Comparison of ENCODE assay signal across 21 cellular contexts in the genomic region with DNA sequence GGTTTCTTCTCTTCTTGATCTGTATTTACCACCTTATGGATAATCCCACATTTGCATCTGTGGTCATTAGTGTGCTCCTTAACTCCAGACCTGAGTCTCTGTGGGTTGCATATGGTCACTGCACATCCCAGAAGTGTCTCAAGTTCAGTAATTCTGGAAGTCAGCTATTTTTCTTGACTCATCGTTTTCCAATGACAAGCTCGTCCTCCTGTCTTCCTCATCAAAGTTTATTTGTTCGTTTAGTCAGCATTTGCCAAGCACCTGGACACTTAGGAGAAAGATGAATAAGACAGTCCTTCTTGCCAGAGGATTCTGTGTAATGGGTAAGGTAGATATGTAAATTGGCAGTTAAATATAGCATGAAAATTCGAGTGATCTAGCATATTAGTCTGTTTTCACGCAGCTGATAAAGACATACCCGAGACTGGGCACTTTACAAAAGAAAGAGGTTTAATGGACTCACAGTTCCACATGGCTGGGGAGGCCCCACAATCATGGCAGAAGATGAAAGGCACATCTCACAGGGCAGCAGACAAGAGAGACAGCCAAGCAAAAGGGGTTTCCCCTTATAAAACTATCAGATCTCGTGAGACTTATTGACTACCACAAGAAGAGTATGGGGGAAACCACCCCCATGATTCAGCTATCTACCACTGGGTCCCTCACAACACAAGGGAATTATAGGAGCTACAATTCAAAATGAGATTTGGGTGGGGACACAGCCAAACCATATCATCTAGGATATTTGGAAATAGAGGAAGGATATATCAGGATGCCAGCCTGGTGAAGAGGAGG. TPM values are rescaled to one million over a fixed set of nuclear protein-coding genes. Genes with fewer than 3 reads are reported as not detected.
DNase-seq lines count a peak whose midpoint lies in the region; ATAC-seq, FAIRE-seq and TF ChIP-seq lines count a peak whose summit lies in the region.
"Had no signal": no experiment of that assay in that cellular context is flagged by ENCODE, and none has a peak within 500 bp of the region (broad histone marks: within the 10 kb centered on the region; RNA-seq: fewer than 3 reads in every experiment).

No MANE protein-coding gene starts in this region.

- H3K9me3 Mint-ChIP-seq in activated CD4-positive, alpha-beta T cell treated with anti-CD3 and anti-CD28 coated beads, Interleukin-2, amount 10 ng/mL, durations not matched to agents 24 days and 14 days = peaks cover 6% of the 10 kb centered on the region
- peaks cover 0 to 14% of the 10 kb centered on the region in 2 donors for H3K9me3 Mint-ChIP-seq in stimulated activated naive CD8-positive, alpha-beta T cell treated with anti-CD3 and anti-CD28 coated beads, Interleukin-15, amount 100 ng/mL, for 72 hours

- TF ChIP-seq CTCF in HepG2 (CRISPR knock-in tag; IDR thresholded peaks at IDR 0.05) = no peak
- TF ChIP-seq CTCF in right lobe of liver (IDR thresholded peaks at IDR 0.05) = no peak
- no peak for TF ChIP-seq CTCF in GM12878 (IDR thresholded peaks at IDR 0.05 in 2 of 3, conservative IDR thresholded peaks at IDR 0.05 in 1 of 3; ENCODE audit: control insufficient read depth in 2 of 3, extremely low read depth in 1 of 3, insufficient read depth in 1 of 3, low read depth in 3 of 3, low read length in 3 of 3)

- H4K20me1 ChIP-seq in HepG2 (ENCODE audit: insufficient read depth, low read length) (peaks cover 10% of the 10 kb centered on the region), GM12878 (ENCODE audit: control insufficient read depth, insufficient read depth) (no peaks in the 10 kb centered on the region)

- peaks cover 62% of the 10 kb centered on the region for H3K36me3 Mint-ChIP-seq in activated CD4-positive, alpha-beta T cell treated with anti-CD3 and anti-CD28 coated beads, Interleukin-2, amount 10 ng/mL, durations not matched to agents 24 days and 14 days (ENCODE audit: low read depth)

- no peak overlapping the region for H2AFZ ChIP-seq in HepG2 (ENCODE audit: low read length)
- H2AFZ ChIP-seq in GM12878 (ENCODE audit: control insufficient read depth, low read depth, low read length) = no peak overlapping the region
- H2AFZ ChIP-seq: GM23248 had no signal

- in situ Hi-C loops in HepG2 (cut with HindIII; ENCODE audit: extremely low pct_ligation_motif_present, low pct_unique_long_range_greater_than_20kb) (loop anchor here (5.0 kb wide), 1 partner anchor 92 kb away; no protein-coding TSS in a partner anchor), GM12878 (cut with MboI) (loop anchor here (10.0 kb wide), 1 partner anchor 90 kb away; no protein-coding TSS in a partner anchor)

- H3K27me3 Mint-ChIP-seq in activated CD4-positive, alpha-beta T cell treated with anti-CD3 and anti-CD28 coated beads, Interleukin-2, amount 10 ng/mL, durations not matched to agents 24 days and 14 days = no peaks in the 10 kb centered on the region
- no peaks in the 10 kb centered on the region for H3K27me3 Mint-ChIP-seq in stimulated activated naive CD8-positive, alpha-beta T cell treated with anti-CD3 and anti-CD28 coated beads, Interleukin-15, amount 100 ng/mL, for 72 hours

- ATAC-seq in HepG2 (no peak), right lobe of liver (no peak), GM12878 (no peak)
- no peak for ATAC-seq in stimulated activated naive CD8-positive, alpha-beta T cell treated with anti-CD3 and anti-CD28 coated beads, Interleukin-15, amount 100 ng/mL, for 72 hours

- FAIRE-seq in HepG2 (lab: Jason Lieb, UNC) = no peak
- FAIRE-seq in GM12878 (lab: Jason Lieb, UNC) = peak; percentile 54
- FAIRE-seq: G401.6 had no signal

- no peak overlapping the region for H3K4me2 ChIP-seq in HepG2 (ENCODE audit: low read depth, low read length)
- no peak overlapping the region for H3K4me2 ChIP-seq in GM12878 (ENCODE audit: control insufficient read depth, insufficient read depth)

- H3K4me3 Mint-ChIP-seq in activated CD4-positive, alpha-beta T cell treated with anti-CD3 and anti-CD28 coated beads, Interleukin-2, amount 10 ng/mL, durations not matched to agents 24 days and 14 days = no peak overlapping the region
- no peak overlapping the region for H3K4me3 Mint-ChIP-seq in stimulated activated naive CD8-positive, alpha-beta T cell treated with anti-CD3 and anti-CD28 coated beads, Interleukin-15, amount 100 ng/mL, for 72 hours

- BruUV-seq in HepG2 (replicated peaks; lab: Mats Ljungman, UMichigan) (no TSS peak), GM12878 (replicated peaks; lab: Mats Ljungman, UMichigan) (no TSS peak)

- H3K27ac Mint-ChIP-seq in activated CD4-positive, alpha-beta T cell treated with anti-CD3 and anti-CD28 coated beads, Interleukin-2, amount 10 ng/mL, durations not matched to agents 24 days and 14 days = peak overlapping the region; percentile 3
- H3K27ac Mint-ChIP-seq in stimulated activated naive CD8-positive, alpha-beta T cell treated with anti-CD3 and anti-CD28 coated beads, Interleukin-15, amount 100 ng/mL, for 72 hours = peak overlapping the region; percentile 64 to 95

- H3K4me1 ChIP-seq in HepG2 (ENCODE audit: insufficient read depth, low read length) = no peaks in the 10 kb centered on the region
- no peaks in the 10 kb centered on the region for H3K4me1 ChIP-seq in right lobe of liver
- no peaks in the 10 kb centered on the region for H3K4me1 ChIP-seq in GM12878 (ENCODE audit: control insufficient read depth, insufficient read depth, low read length)

- no peak for TF ChIP-seq POLR2A in HepG2 (IDR thresholded peaks at IDR 0.05; ENCODE audit: insufficient read depth in 1 of 2, low read depth in 2 of 2, low read length in 2 of 2)
- TF ChIP-seq POLR2A in right lobe of liver (IDR thresholded peaks at IDR 0.05) = no peak
- TF ChIP-seq POLR2A in GM12878 (IDR thresholded peaks at IDR 0.05; ENCODE audit: low read depth, low read length) = no peak

- WGBS in HepG2 (ENCODE audit: low lambda C conversion rate) = 92% methylated on average over 7 of the region's 7 CpGs
- 77% methylated on average over 7 of the region's 7 CpGs for WGBS in right lobe of liver (ENCODE audit: insufficient coverage, low coverage, low lambda C conversion rate, missing lambda C conversion rate)
- 72% methylated on average over 7 of the region's 7 CpGs for WGBS in GM12878 (ENCODE audit: insufficient coverage, insufficient replicate concordance, low lambda C conversion rate, missing lambda C conversion rate)

- CTCF ChIA-PET in HepG2 (lab: Yijun Ruan, JAX; ENCODE audit: low intra/inter-chr PET ratio, low total read pairs) = no interaction called here
- CTCF ChIA-PET in GM12878 (lab: Yijun Ruan, JAX) = interaction anchor here (1.1 to 1.7 kb wide), 2 partner anchors 91 to 289 kb away, joined by 4 read pairs; no protein-coding TSS in a partner anchor

- TF ChIP-seq RAD21 in HepG2 (CRISPR knock-in tag; IDR thresholded peaks at IDR 0.05) (no peak), GM12878 (IDR thresholded peaks at IDR 0.05; ENCODE audit: insufficient read depth, low read depth, low read length) (no peak)

- H3K4me3 ChIP-seq in HepG2 (replicated peaks in 1 of 3; ENCODE audit: insufficient read depth in 1 of 3, low read depth in 2 of 3, low read length in 3 of 3) (no peak overlapping the region), right lobe of liver (no peak overlapping the region), GM12878 (no peak overlapping the region)
- H3K4me3 ChIP-seq: GM23248 had no signal

- peaks cover 14% of the 10 kb centered on the region for H3K4me1 Mint-ChIP-seq in activated CD4-positive, alpha-beta T cell treated with anti-CD3 and anti-CD28 coated beads, Interleukin-2, amount 10 ng/mL, durations not matched to agents 24 days and 14 days
- peaks cover 22% of the 10 kb centered on the region for H3K4me1 Mint-ChIP-seq in stimulated activated naive CD8-positive, alpha-beta T cell treated with anti-CD3 and anti-CD28 coated beads, Interleukin-15, amount 100 ng/mL, for 72 hours

- TF ChIP-seq EP300 in HepG2 (IDR thresholded peaks at IDR 0.05; ENCODE audit: low read depth in 2 of 2, low read length in 2 of 2) (no peak), HepG2 (CRISPR knock-in tag; IDR thresholded peaks at IDR 0.05; ENCODE audit: borderline replicate concordance) (no peak), GM12878 (IDR thresholded peaks at IDR 0.05; ENCODE audit: borderline replicate concordance in 1 of 2, control insufficient read depth in 1 of 2, low read depth in 2 of 2, low read length in 2 of 2) (no peak)

- POLR2A ChIA-PET in HepG2 (lab: Yijun Ruan, JAX) (no interaction called here), GM12878 (lab: Charles Lee) (no interaction called here)

- no peak overlapping the region for H3K27ac ChIP-seq in HepG2 (ENCODE audit: extremely low read length, insufficient read depth, low read length)
- H3K27ac ChIP-seq in right lobe of liver = no peak overlapping the region
- no peak overlapping the region for H3K27ac ChIP-seq in GM12878 (ENCODE audit: control insufficient read depth, insufficient read depth)
- H3K27ac ChIP-seq: GM23248, RWPE1 had no signal

- H3K9ac ChIP-seq in HepG2 (ENCODE audit: insufficient read depth, low read depth, low read length) = no peak overlapping the region
- H3K9ac ChIP-seq in GM12878 (ENCODE audit: control insufficient read depth, insufficient read depth, low read length) = no peak overlapping the region
- H3K9ac ChIP-seq: GM23248 had no signal

- intact Hi-C loops in activated CD4-positive, alpha-beta T cell treated with anti-CD3 and anti-CD28 coated beads, Interleukin-2, amount 10 ng/mL, durations not matched to agents 24 days and 14 days (cut with micrococcal nuclease) = no loop called here
- intact Hi-C loops in HepG2 (cut with micrococcal nuclease; ENCODE audit: unreplicated experiment) (no loop called here), right lobe of liver (cut with DNase I) (no loop called here), GM12878 (cut with micrococcal nuclease; ENCODE audit: unreplicated experiment) (loop anchor here (5.0 kb wide), 1 partner anchor 227 kb away; no protein-coding TSS in a partner anchor)

- H3K9me3 ChIP-seq in HepG2 (ENCODE audit: low read length) (peaks cover 9% of the 10 kb centered on the region; the same call in 1 of the 2 replicates), right lobe of liver (no peaks in the 10 kb centered on the region), GM12878 (replicated peaks; ENCODE audit: control insufficient read depth, insufficient read depth, low read length) (peaks cover 8% of the 10 kb centered on the region)

- RAD21 ChIA-PET in GM12878 (lab: Charles Lee; ENCODE audit: unreplicated experiment) = interaction anchor here (0.6 kb wide), 1 partner anchor 11 kb away, joined by 3 read pairs; no protein-coding TSS in a partner anchor

- H3K79me2 ChIP-seq in HepG2 (ENCODE audit: insufficient read depth, low read length) (peaks cover 7% of the 10 kb centered on the region), GM12878 (ENCODE audit: control insufficient read depth, insufficient read depth, low read length) (no peaks in the 10 kb centered on the region; the same call in 1 of the 2 replicates)

- H3K27me3 ChIP-seq in HepG2 (ENCODE audit: control insufficient read depth in 1 of 2, insufficient read depth in 2 of 2, low read length in 2 of 2) (no peaks in the 10 kb centered on the region), right lobe of liver (no peaks in the 10 kb centered on the region), GM12878 (replicated peaks in 1 of 2; ENCODE audit: control insufficient read depth in 2 of 2, insufficient read depth in 2 of 2, low read length in 1 of 2) (no peaks in the 10 kb centered on the region)

- H3K36me3 ChIP-seq in HepG2 (replicated peaks in 1 of 2; ENCODE audit: control insufficient read depth in 1 of 2, insufficient read depth in 2 of 2, low read length in 2 of 2) (peaks cover 44 to 86% of the 10 kb centered on the region in 2 experiments), right lobe of liver (peaks cover 0 to 66% (median 25%) of the 10 kb centered on the region in 4 donors), GM12878 (ENCODE audit: control insufficient read depth in 2 of 2, insufficient read depth in 2 of 2, low read length in 1 of 2) (peaks cover 16 to 39% of the 10 kb centered on the region in 2 experiments)

- no peak for DNase-seq in activated CD4-positive, alpha-beta T cell treated with anti-CD3 and anti-CD28 coated beads, Interleukin-2, amount 10 ng/mL, durations not matched to agents 24 days and 14 days
- DNase-seq in activated CD4-positive, alpha-beta T cell treated with anti-CD3 and anti-CD28 coated beads, Interleukin-2, amount 50 U/mL, for 1 hour = no peak
- no peak for DNase-seq in HepG2 (ENCODE audit: low spot score)
- no peak for DNase-seq in right lobe of liver
- DNase-seq in GM12878 (ENCODE audit: low read depth, low spot score) = no peak
- no peak for DNase-seq in stimulated activated naive CD8-positive, alpha-beta T cell treated with anti-CD3 and anti-CD28 coated beads, Interleukin-15, amount 100 ng/mL, for 72 hours
- no peak for DNase-seq in SW 1271 (lab: John Stamatoyannopoulos, UW)
- DNase-seq in NCI-H2107 treated with DMSO at 0.1 percent for 48 hours (lab: John Stamatoyannopoulos, UW; ENCODE audit: unreplicated experiment) = no peak
- DNase-seq: C1 segment of cervical spinal cord, DND-41, GM23248, HCEC 1CT, MV-4-11, NCI-H1417, NCI-H187 treated with DMSO at 0.1 percent for 48 hours, NCI-H2171, NCI-H446, NCI-H748 treated with DMSO at 0.1 percent for 48 hours had no signal

- SMC1A ChIA-PET in GM12878 (lab: Charles Lee; ENCODE audit: uncharacterized antibody, unreplicated experiment) = interaction anchor here (0.9 kb wide), 1 partner anchor 14 kb away, joined by 3 read pairs; no protein-coding TSS in a partner anchor

RNA-seq across cellular contexts. Expression of a gene that starts 19.4 kb away (rescaled TPM):
- total RNA-seq in activated CD4-positive, alpha-beta T cell treated with anti-CD3 and anti-CD28 coated beads, Interleukin-2, amount 10 ng/mL, durations not matched to agents 24 days and 14 days = 39.1 and 39.2 TPM in 2 replicates
- total RNA-seq in HepG2 (2016; rRNA removed; fragmentation: Illumina TruSeq; extraction: Trizol) = 77.8 and 88.0 TPM in 2 replicates
- total RNA-seq in HepG2 (2016; cell fraction: cytosol; rRNA removed; fragmentation: Illumina TruSeq; extraction: Trizol; ENCODE audit: low read depth) = 6.6 and 7.0 TPM in 2 replicates
- 80.0 and 96.1 TPM in 2 replicates for total RNA-seq in HepG2 (2016; cell fraction: insoluble cytoplasmic fraction; rRNA removed; fragmentation: Illumina TruSeq; extraction: Trizol)
- total RNA-seq in HepG2 (2016; cell fraction: membrane; rRNA removed; fragmentation: Illumina TruSeq; extraction: Trizol) = 15.3 and 17.0 TPM in 2 replicates
- total RNA-seq in HepG2 (2016; cell fraction: nucleus; rRNA removed; fragmentation: Illumina TruSeq; extraction: Trizol) = 62.6 and 69.2 TPM in 2 replicates
- 34.9 and 41.1 TPM in 2 replicates for polyA plus RNA-seq in HepG2 (2011; rRNA removed)
- 20.1 and 29.6 TPM in 2 replicates for polyA plus RNA-seq in HepG2 (2011; cell fraction: cytosol; rRNA removed)
- 25.1 and 26.3 TPM in 2 replicates for polyA plus RNA-seq in HepG2 (2011; cell fraction: nucleus; rRNA removed)
- polyA plus RNA-seq in HepG2 (2012) = 23.6 and 30.2 TPM in 2 replicates
- polyA plus RNA-seq in HepG2 (2016; cell fraction: cytosol; fragmentation: Illumina TruSeq; extraction: Trizol; ENCODE audit: low read depth) = 2.6 and 2.9 TPM in 2 replicates
- 50.6 and 52.6 TPM in 2 replicates for polyA plus RNA-seq in HepG2 (2016; cell fraction: insoluble cytoplasmic fraction; fragmentation: Illumina TruSeq; extraction: Trizol; ENCODE audit: low read depth)
- 4.7 and 5.5 TPM in 2 replicates for polyA plus RNA-seq in HepG2 (2016; cell fraction: membrane; fragmentation: Illumina TruSeq; extraction: Trizol; ENCODE audit: low read depth)
- 45.2 and 50.4 TPM in 2 replicates for polyA plus RNA-seq in HepG2 (2016; cell fraction: nucleus; fragmentation: Illumina TruSeq; extraction: Trizol; ENCODE audit: insufficient read depth, low read depth)
- polyA minus RNA-seq in HepG2 (2011; rRNA and poly(A)+ RNA removed; ENCODE audit: low replicate concordance) = 21.8 and 23.8 TPM in 2 replicates
- 21.4 and 22.1 TPM in 2 replicates for polyA minus RNA-seq in HepG2 (2011; cell fraction: cytosol; rRNA and poly(A)+ RNA removed)
- 83.3 and 85.7 TPM in 2 replicates for polyA minus RNA-seq in HepG2 (2011; cell fraction: nucleus; rRNA and poly(A)+ RNA removed)
- total RNA-seq in right lobe of liver = 10 to 100 TPM; 13.5 to 29.1 (median 16.9) TPM
- 64.9 and 71.2 TPM in 2 replicates for total RNA-seq in GM12878 (2013; cell fraction: nucleolus; rRNA removed)
- total RNA-seq in GM12878 (2014; rRNA removed) = 40.0 and 49.3 TPM in 2 replicates
- 48.2 and 50.1 TPM in 2 replicates for total RNA-seq in GM12878 (2014; rRNA removed; fragmentation: Illumina TruSeq; extraction: Trizol)
- 29.4 and 32.1 TPM in 2 replicates for total RNA-seq in GM12878 (2021)
- 11.0 TPM for polyA plus RNA-seq in GM12878 (2011; ENCODE audit: low read depth)
- 54.5 and 67.1 TPM in 2 replicates for polyA plus RNA-seq in GM12878 (2011; rRNA removed)
- polyA plus RNA-seq in GM12878 (2011; cell fraction: cytosol; rRNA removed) = 28.0 and 31.5 TPM in 2 replicates
- polyA plus RNA-seq in GM12878 (2011; cell fraction: nucleus; rRNA removed) = 42.0 and 50.3 TPM in 2 replicates
- 14.3 and 18.9 TPM in 2 replicates for polyA plus RNA-seq in GM12878 (2012)
- 46.8 and 60.0 TPM in 2 replicates for polyA plus RNA-seq in GM12878 (2014; fragmentation: Illumina TruSeq; extraction: Trizol)
- polyA plus RNA-seq in GM12878 (2014; fragmentation: Nextera tagmentation; extraction: Ambion mirVana) = 100 to 1,000 TPM in 1 of 2 experiments, 10 to 100 TPM in 1; 58.7 to 115 TPM
- polyA plus RNA-seq in GM12878 (2014; rRNA removed) = 28.6 and 33.2 TPM in 2 replicates
- polyA plus RNA-seq in GM12878 (2016; fragmentation: Nextera tagmentation; extraction: Ambion mirVana) = 10 to 100 TPM; 68.0 to 69.1 TPM
- polyA minus RNA-seq in GM12878 (2011; rRNA and poly(A)+ RNA removed) = 34.3 and 57.3 TPM in 2 replicates
- 8.0 and 12.3 TPM in 2 replicates for polyA minus RNA-seq in GM12878 (2011; cell fraction: cytosol; rRNA and poly(A)+ RNA removed)
- polyA minus RNA-seq in GM12878 (2011; cell fraction: nucleus; rRNA and poly(A)+ RNA removed) = 18.4 and 27.4 TPM in 2 replicates

RNA-seq across cellular contexts. Expression of a gene that starts 19.6 kb away (rescaled TPM):
- 0.12 and 0.47 TPM in 2 replicates for total RNA-seq in activated CD4-positive, alpha-beta T cell treated with anti-CD3 and anti-CD28 coated beads, Interleukin-2, amount 10 ng/mL, durations not matched to agents 24 days and 14 days
- total RNA-seq in HepG2 (2016; rRNA removed; fragmentation: Illumina TruSeq; extraction: Trizol) = 0.86 and 0.91 TPM in 2 replicates
- 0.40 and 0.53 TPM in 2 replicates for total RNA-seq in HepG2 (2016; cell fraction: cytosol; rRNA removed; fragmentation: Illumina TruSeq; extraction: Trizol; ENCODE audit: low read depth)
- 0.82 and 1.1 TPM in 2 replicates for total RNA-seq in HepG2 (2016; cell fraction: insoluble cytoplasmic fraction; rRNA removed; fragmentation: Illumina TruSeq; extraction: Trizol)
- total RNA-seq in HepG2 (2016; cell fraction: membrane; rRNA removed; fragmentation: Illumina TruSeq; extraction: Trizol) = 0.83 and 0.87 TPM in 2 replicates
- total RNA-seq in HepG2 (2016; cell fraction: nucleus; rRNA removed; fragmentation: Illumina TruSeq; extraction: Trizol) = 0.75 and 0.99 TPM in 2 replicates
- polyA plus RNA-seq in HepG2 (2011; rRNA removed) = 0.12 and 0.17 TPM in 2 replicates
- polyA plus RNA-seq in HepG2 (2011; cell fraction: cytosol; rRNA removed) = 0.15 and 0.21 TPM in 2 replicates
- polyA plus RNA-seq in HepG2 (2011; cell fraction: nucleus; rRNA removed) = 0.11 and 0.29 TPM in 2 replicates
- polyA plus RNA-seq in HepG2 (2012) = 0.41 and 0.60 TPM in 2 replicates
- 0.83 and 1.2 TPM in 2 replicates for polyA plus RNA-seq in HepG2 (2016; cell fraction: cytosol; fragmentation: Illumina TruSeq; extraction: Trizol; ENCODE audit: low read depth)
- polyA plus RNA-seq in HepG2 (2016; cell fraction: insoluble cytoplasmic fraction; fragmentation: Illumina TruSeq; extraction: Trizol; ENCODE audit: low read depth) = 0.97 and 0.99 TPM in 2 replicates
- polyA plus RNA-seq in HepG2 (2016; cell fraction: membrane; fragmentation: Illumina TruSeq; extraction: Trizol; ENCODE audit: low read depth) = 0.97 and 1.0 TPM in 2 replicates
- 0.60 and 0.85 TPM in 2 replicates for polyA plus RNA-seq in HepG2 (2016; cell fraction: nucleus; fragmentation: Illumina TruSeq; extraction: Trizol; ENCODE audit: insufficient read depth, low read depth)
- 0.07 and 0.26 TPM in 2 replicates for polyA minus RNA-seq in HepG2 (2011; rRNA and poly(A)+ RNA removed; ENCODE audit: low replicate concordance)
- not detected in 2 replicates for polyA minus RNA-seq in HepG2 (2011; cell fraction: cytosol; rRNA and poly(A)+ RNA removed)
- 0.39 and 1.5 TPM in 2 replicates for polyA minus RNA-seq in HepG2 (2011; cell fraction: nucleus; rRNA and poly(A)+ RNA removed)
- total RNA-seq in right lobe of liver = under 1 TPM in 4 of 6 experiments, not detected in 2; 0.11 to 0.32 (median 0.18) TPM
- 1.6 and 2.1 TPM in 2 replicates for total RNA-seq in GM12878 (2013; cell fraction: nucleolus; rRNA removed)
- total RNA-seq in GM12878 (2014; rRNA removed) = 0.56 and 1.0 TPM in 2 replicates
- total RNA-seq in GM12878 (2014; rRNA removed; fragmentation: Illumina TruSeq; extraction: Trizol) = 0.55 and 1.1 TPM in 2 replicates
- total RNA-seq in GM12878 (2021) = 1.0 TPM in 2 replicates
- polyA plus RNA-seq in GM12878 (2011; ENCODE audit: low read depth) = not detected
- polyA plus RNA-seq in GM12878 (2011; rRNA removed) = 0.49 and 0.68 TPM in 2 replicates
- 0.12 and 0.22 TPM in 2 replicates for polyA plus RNA-seq in GM12878 (2011; cell fraction: cytosol; rRNA removed)
- 0.12 and 0.31 TPM in 2 replicates for polyA plus RNA-seq in GM12878 (2011; cell fraction: nucleus; rRNA removed)
- polyA plus RNA-seq in GM12878 (2012) = 0.61 and 0.65 TPM in 2 replicates
- 0.47 and 0.65 TPM in 2 replicates for polyA plus RNA-seq in GM12878 (2014; fragmentation: Illumina TruSeq; extraction: Trizol)
- polyA plus RNA-seq in GM12878 (2014; fragmentation: Nextera tagmentation; extraction: Ambion mirVana) = 1 to 10 TPM in 1 of 2 experiments, under 1 TPM in 1; 0.97 to 1.3 TPM
- 1.1 and 1.4 TPM in 2 replicates for polyA plus RNA-seq in GM12878 (2014; rRNA removed)
- polyA plus RNA-seq in GM12878 (2016; fragmentation: Nextera tagmentation; extraction: Ambion mirVana) = 1 to 10 TPM in 1 of 2 experiments, under 1 TPM in 1; 0.87 to 1.6 TPM
- 0.52 and 1.0 TPM in 2 replicates for polyA minus RNA-seq in GM12878 (2011; rRNA and poly(A)+ RNA removed)
- not detected in 2 replicates for polyA minus RNA-seq in GM12878 (2011; cell fraction: cytosol; rRNA and poly(A)+ RNA removed)
- polyA minus RNA-seq in GM12878 (2011; cell fraction: nucleus; rRNA and poly(A)+ RNA removed) = 0.48 TPM in 2 replicates
- total RNA-seq: HT-29 had no signal
